Comparison of ENCODE assay signal across 10 cellular contexts in genomic region chr1:156709743-156710489, GRCh38. TPM values are rescaled to one million over a fixed set of nuclear protein-coding genes. Genes with fewer than 3 reads are reported as not detected.
DNase-seq lines count a peak whose midpoint lies in the region; ATAC-seq and TF ChIP-seq lines count a peak whose summit lies in the region.
"Had no signal": no experiment of that assay in that cellular context is flagged by ENCODE, and none has a peak within 500 bp of the region (broad histone marks: within the 10 kb centered on the region; RNA-seq: fewer than 3 reads in every experiment).

No MANE protein-coding gene starts in this region.

- CTCF ChIA-PET in MCF 10A (lab: Yijun Ruan, JAX): interaction anchor here (0.6 to 47.2 kb wide), 9 partner anchors 3 to 181 kb away, joined by 3 to 2415 read pairs (median 10); partner anchors contain the start of genes CRABP2, ISG20L2, METTL25B and NES

- H3K36me3 ChIP-seq in aorta (ENCODE audit: control insufficient read depth in 1 of 2, insufficient read depth in 2 of 2, low read length in 1 of 2): peaks cover 0 to 3% of the 10 kb centered on the region in 2 donors
- H3K36me3 ChIP-seq: BLaER1 treated with 17β-estradiol and CSF1 and Interleukin-3, amounts not matched to agents 10 nM and 100 nM had no signal

- peaks cover 17% of the 10 kb centered on the region for H3K4me1 Mint-ChIP-seq in activated naive CD8-positive, alpha-beta T cell treated with anti-CD3 and anti-CD28 coated beads, Interleukin-2, amount 10 ng/mL, durations not matched to agents 7 days and 5 days
- H3K4me1 Mint-ChIP-seq in activated naive CD8-positive, alpha-beta T cell treated with anti-CD3 and anti-CD28 coated beads, Interleukin-2, amount 50 U/mL, for 24 hours: peaks cover 19% of the 10 kb centered on the region
- peaks cover 37% of the 10 kb centered on the region for H3K4me1 Mint-ChIP-seq in MCF 10A (ENCODE audit: insufficient read depth, unreplicated experiment)
- peaks cover 11 to 30% (median 23%) of the 10 kb centered on the region in 4 donors for H3K4me1 Mint-ChIP-seq in naive thymus-derived CD8-positive, alpha-beta T cell

- no peak overlapping the region for H3K27ac ChIP-seq in aorta (ENCODE audit: low read depth in 1 of 2, low read length in 2 of 2)
- H3K27ac ChIP-seq: BLaER1 treated with 17β-estradiol and CSF1 and Interleukin-3, amounts not matched to agents 10 nM and 100 nM; HL-60 had no signal

- no TSS peak for BruUV-seq in MCF 10A (replicated peaks; lab: Mats Ljungman, UMichigan)

- H3K9me3 Mint-ChIP-seq in activated naive CD8-positive, alpha-beta T cell treated with anti-CD3 and anti-CD28 coated beads, Interleukin-2, amount 10 ng/mL, durations not matched to agents 7 days and 5 days: no peaks in the 10 kb centered on the region
- H3K9me3 Mint-ChIP-seq in activated naive CD8-positive, alpha-beta T cell treated with anti-CD3 and anti-CD28 coated beads, Interleukin-2, amount 50 U/mL, for 24 hours: no peaks in the 10 kb centered on the region
- no peaks in the 10 kb centered on the region for H3K9me3 Mint-ChIP-seq in MCF 10A (ENCODE audit: unreplicated experiment)
- no peaks in the 10 kb centered on the region for H3K9me3 Mint-ChIP-seq in naive thymus-derived CD8-positive, alpha-beta T cell

- H3K27me3 ChIP-seq in aorta (ENCODE audit: control insufficient read depth in 1 of 2, insufficient read depth in 2 of 2, low read length in 1 of 2): no peaks in the 10 kb centered on the region

- peaks cover 19% of the 10 kb centered on the region for H3K27me3 Mint-ChIP-seq in activated naive CD8-positive, alpha-beta T cell treated with anti-CD3 and anti-CD28 coated beads, Interleukin-2, amount 10 ng/mL, durations not matched to agents 7 days and 5 days
- H3K27me3 Mint-ChIP-seq in activated naive CD8-positive, alpha-beta T cell treated with anti-CD3 and anti-CD28 coated beads, Interleukin-2, amount 50 U/mL, for 24 hours: peaks cover 9% of the 10 kb centered on the region
- no peaks in the 10 kb centered on the region for H3K27me3 Mint-ChIP-seq in MCF 10A (ENCODE audit: insufficient read depth, unreplicated experiment)
- H3K27me3 Mint-ChIP-seq in naive thymus-derived CD8-positive, alpha-beta T cell: no peaks in the 10 kb centered on the region

- no peak for TF ChIP-seq POLR2A in lower leg skin (IDR thresholded peaks at IDR 0.05)

- no peaks in the 10 kb centered on the region for H3K9me3 ChIP-seq in aorta (ENCODE audit: control insufficient read depth, low read length)
- H3K9me3 ChIP-seq: BLaER1 treated with 17β-estradiol and CSF1 and Interleukin-3, amounts not matched to agents 10 nM and 100 nM had no signal

- ATAC-seq in activated naive CD8-positive, alpha-beta T cell treated with anti-CD3 and anti-CD28 coated beads, Interleukin-2, amount 10 ng/mL, durations not matched to agents 7 days and 5 days (ENCODE audit: low read depth): no peak
- no peak for ATAC-seq in activated naive CD8-positive, alpha-beta T cell treated with anti-CD3 and anti-CD28 coated beads, Interleukin-2, amount 50 U/mL, for 24 hours
- peak; percentile 78 for ATAC-seq in aorta (ENCODE audit: low FRiP score)
- ATAC-seq in HG02852 (IDR thresholded peaks at IDR 0.05; ENCODE audit: unreplicated experiment): no peak
- ATAC-seq in naive thymus-derived CD8-positive, alpha-beta T cell: no peak
- ATAC-seq in HG03565 (IDR thresholded peaks at IDR 0.05; ENCODE audit: unreplicated experiment): no peak

- H3K4me3 Mint-ChIP-seq in activated naive CD8-positive, alpha-beta T cell treated with anti-CD3 and anti-CD28 coated beads, Interleukin-2, amount 10 ng/mL, durations not matched to agents 7 days and 5 days: no peak overlapping the region
- no peak overlapping the region for H3K4me3 Mint-ChIP-seq in activated naive CD8-positive, alpha-beta T cell treated with anti-CD3 and anti-CD28 coated beads, Interleukin-2, amount 50 U/mL, for 24 hours
- H3K4me3 Mint-ChIP-seq in MCF 10A (ENCODE audit: unreplicated experiment): no peak overlapping the region
- H3K4me3 Mint-ChIP-seq in naive thymus-derived CD8-positive, alpha-beta T cell: no peak overlapping the region

- H3K36me3 Mint-ChIP-seq in activated naive CD8-positive, alpha-beta T cell treated with anti-CD3 and anti-CD28 coated beads, Interleukin-2, amount 10 ng/mL, durations not matched to agents 7 days and 5 days: peaks cover 2% of the 10 kb centered on the region
- H3K36me3 Mint-ChIP-seq in activated naive CD8-positive, alpha-beta T cell treated with anti-CD3 and anti-CD28 coated beads, Interleukin-2, amount 50 U/mL, for 24 hours (ENCODE audit: low read depth): no peaks in the 10 kb centered on the region
- no peaks in the 10 kb centered on the region for H3K36me3 Mint-ChIP-seq in MCF 10A (ENCODE audit: insufficient read depth, unreplicated experiment)
- no peaks in the 10 kb centered on the region for H3K36me3 Mint-ChIP-seq in naive thymus-derived CD8-positive, alpha-beta T cell

- 23 to 29% methylated on average over 11 of the region's 11 CpGs for WGBS in lower leg skin, 2 donors
- WGBS in aorta, 2 donors: 11 to 14% methylated on average over 9 to 11 of the region's 11 CpGs

- peak overlapping the region; percentile 4 for H3K27ac Mint-ChIP-seq in activated naive CD8-positive, alpha-beta T cell treated with anti-CD3 and anti-CD28 coated beads, Interleukin-2, amount 10 ng/mL, durations not matched to agents 7 days and 5 days
- no peak overlapping the region for H3K27ac Mint-ChIP-seq in activated naive CD8-positive, alpha-beta T cell treated with anti-CD3 and anti-CD28 coated beads, Interleukin-2, amount 50 U/mL, for 24 hours
- H3K27ac Mint-ChIP-seq in MCF 10A (ENCODE audit: low read depth, unreplicated experiment): peak overlapping the region; percentile 6
- peak overlapping the region in 3 of 10 donors; percentile 28 to 80 (median 48) for H3K27ac Mint-ChIP-seq in naive thymus-derived CD8-positive, alpha-beta T cell

- no peak overlapping the region for H3K4me3 ChIP-seq in lower leg skin (ENCODE audit: low read depth, poor library complexity, severe bottlenecking)
- H3K4me3 ChIP-seq in aorta (ENCODE audit: low read length in 2 of 2): no peak overlapping the region
- H3K4me3 ChIP-seq: BLaER1 treated with 17β-estradiol and CSF1 and Interleukin-3, amounts not matched to agents 10 nM and 100 nM had no signal

- H3K4me1 ChIP-seq in aorta (ENCODE audit: control insufficient read depth in 1 of 2, insufficient read depth in 2 of 2, low read length in 2 of 2): no peaks in the 10 kb centered on the region

- TF ChIP-seq CTCF in MCF 10A (IDR thresholded peaks at IDR 0.05; ENCODE audit: unreplicated experiment): no peak
- TF ChIP-seq CTCF in lower leg skin (IDR thresholded peaks at IDR 0.05): no peak

- POLR2A ChIA-PET in activated naive CD8-positive, alpha-beta T cell treated with anti-CD3 and anti-CD28 coated beads, Interleukin-2, amount 10 ng/mL, durations not matched to agents 7 days and 5 days (lab: Charles Lee): no interaction called here
- POLR2A ChIA-PET in MCF 10A (lab: Yijun Ruan, JAX): interaction anchor here (0.7 to 9.9 kb wide), 9 partner anchors 11 to 187 kb away, joined by 3 to 71 read pairs (median 4); partner anchors contain the start of genes ISG20L2, METTL25B, MRPL24 and PRCC
- POLR2A ChIA-PET in naive thymus-derived CD8-positive, alpha-beta T cell (lab: Charles Lee): no interaction called here

- intact Hi-C loops in MCF 10A (cut with micrococcal nuclease) (loop anchor here (1.0 kb wide), 1 partner anchor 16 kb away; no protein-coding TSS in a partner anchor), lower leg skin (cut with DNase I; ENCODE audit: low total_unique reads) (no loop called here), aorta (cut with DNase I) (loop anchor here in 1 of 2 donors (2.0 kb wide), 1 partner anchor 17 kb away; no protein-coding TSS in a partner anchor)

- DNase-seq in activated naive CD8-positive, alpha-beta T cell treated with anti-CD3 and anti-CD28 coated beads, Interleukin-2, amount 10 ng/mL, durations not matched to agents 7 days and 5 days: no peak
- no peak for DNase-seq in activated naive CD8-positive, alpha-beta T cell treated with anti-CD3 and anti-CD28 coated beads, Interleukin-2, amount 50 U/mL, for 24 hours
- DNase-seq in MCF 10A (ENCODE audit: unreplicated experiment) (peak; percentile 98), lower leg skin (ENCODE audit: low spot score in 2 of 2) (peak; percentile 67 to 92), aorta (peak; percentile 85 to 92)
- no peak for DNase-seq in naive thymus-derived CD8-positive, alpha-beta T cell

RNA-seq across cellular contexts. Expression of gene CRABP2, which starts 4.5 kb away (rescaled TPM):
- under 1 TPM; 0.68 to 0.80 TPM for total RNA-seq in activated naive CD8-positive, alpha-beta T cell treated with anti-CD3 and anti-CD28 coated beads, Interleukin-2, amount 10 ng/mL, durations not matched to agents 7 days and 5 days
- total RNA-seq in MCF 10A (2022) (0.98 and 1.9 TPM in 2 replicates), lower leg skin (100 to 1,000 TPM in 1 of 4 donors, 10 to 100 TPM in 3; 67.9 to 103 (median 96.1) TPM), aorta (10 to 100 TPM in 1 of 2 donors, 1 to 10 TPM in 1; 3.8 to 34.4 TPM)
- polyA plus RNA-seq in aorta: 1 to 10 TPM; 6.5 to 7.8 TPM
- total RNA-seq in naive thymus-derived CD8-positive, alpha-beta T cell: 1 to 10 TPM in 1 of 2 experiments, under 1 TPM in 1; 0.44 to 2.9 TPM
- polyA plus RNA-seq in naive thymus-derived CD8-positive, alpha-beta T cell: not detected

RNA-seq across cellular contexts. Expression of gene METTL25B, which starts 18.4 kb away (rescaled TPM):
- total RNA-seq in activated naive CD8-positive, alpha-beta T cell treated with anti-CD3 and anti-CD28 coated beads, Interleukin-2, amount 10 ng/mL, durations not matched to agents 7 days and 5 days: 10 to 100 TPM; 34.6 to 35.1 TPM
- 46.0 and 68.9 TPM in 2 replicates for total RNA-seq in MCF 10A (2022)
- total RNA-seq in lower leg skin: 10 to 100 TPM; 20.3 to 39.0 (median 28.2) TPM
- total RNA-seq in aorta: 10 to 100 TPM; 20.7 to 33.6 TPM
- polyA plus RNA-seq in aorta: 10 to 100 TPM; 24.2 to 46.2 TPM
- 10 to 100 TPM; 33.6 to 39.3 TPM for total RNA-seq in naive thymus-derived CD8-positive, alpha-beta T cell
- polyA plus RNA-seq in naive thymus-derived CD8-positive, alpha-beta T cell: 1 to 10 TPM; 2.3 to 6.7 (median 5.6) TPM

RNA-seq across cellular contexts. Expression of gene ISG20L2, which starts 18.6 kb away (rescaled TPM):
- total RNA-seq in activated naive CD8-positive, alpha-beta T cell treated with anti-CD3 and anti-CD28 coated beads, Interleukin-2, amount 10 ng/mL, durations not matched to agents 7 days and 5 days: 10 to 100 TPM; 44.1 to 47.1 TPM
- total RNA-seq in MCF 10A (2022) (49.9 and 57.5 TPM in 2 replicates), lower leg skin (10 to 100 TPM; 13.4 to 21.4 (median 16.7) TPM), aorta (10 to 100 TPM; 20.6 to 26.9 TPM)
- 10 to 100 TPM; 11.7 to 20.2 TPM for polyA plus RNA-seq in aorta
- total RNA-seq in naive thymus-derived CD8-positive, alpha-beta T cell: 10 to 100 TPM; 45.0 to 50.3 TPM
- 10 to 100 TPM; 20.0 to 23.4 (median 20.7) TPM for polyA plus RNA-seq in naive thymus-derived CD8-positive, alpha-beta T cell

RNA-seq across cellular contexts. Expression of gene MRPL24, which starts 31.0 kb away (rescaled TPM):
- total RNA-seq in activated naive CD8-positive, alpha-beta T cell treated with anti-CD3 and anti-CD28 coated beads, Interleukin-2, amount 10 ng/mL, durations not matched to agents 7 days and 5 days: 10 to 100 TPM; 45.0 to 51.1 TPM
- total RNA-seq in MCF 10A (2022) (233 and 261 TPM in 2 replicates), lower leg skin (10 to 100 TPM; 34.0 to 44.9 (median 41.5) TPM), aorta (10 to 100 TPM; 44.0 to 46.1 TPM)
- polyA plus RNA-seq in aorta: 10 to 100 TPM; 68.5 to 73.1 TPM
- total RNA-seq in naive thymus-derived CD8-positive, alpha-beta T cell: 10 to 100 TPM; 49.7 to 56.9 TPM
- polyA plus RNA-seq in naive thymus-derived CD8-positive, alpha-beta T cell: 100 to 1,000 TPM in 2 of 3 donors, 10 to 100 TPM in 1; 98.6 to 109 (median 103) TPM

RNA-seq across cellular contexts. Expression of gene NES, which starts 32.7 kb away (rescaled TPM):
- total RNA-seq in activated naive CD8-positive, alpha-beta T cell treated with anti-CD3 and anti-CD28 coated beads, Interleukin-2, amount 10 ng/mL, durations not matched to agents 7 days and 5 days: not detected
- not detected in 2 replicates for total RNA-seq in MCF 10A (2022)
- total RNA-seq in lower leg skin: 1 to 10 TPM; 2.4 to 8.9 (median 5.0) TPM
- 10 to 100 TPM; 47.9 to 57.2 TPM for total RNA-seq in aorta
- polyA plus RNA-seq in aorta: 1 to 10 TPM; 5.5 to 8.0 TPM
- total RNA-seq in naive thymus-derived CD8-positive, alpha-beta T cell: not detected
- not detected for polyA plus RNA-seq in naive thymus-derived CD8-positive, alpha-beta T cell

Comparison
In these comparisons a context has a peak if more than half of its experiments do, and no peak if none do; other contexts are left out.
1. DNase-seq: peak in MCF 10A (single experiment), lower leg skin (2 of 2) and aorta (2 of 2); none in activated naive CD8-positive, alpha-beta T cell treated with anti-CD3 and anti-CD28 coated beads, Interleukin-2, amount 10 ng/mL, durations not matched to agents 7 days and 5 days (single experiment), activated naive CD8-positive, alpha-beta T cell treated with anti-CD3 and anti-CD28 coated beads, Interleukin-2, amount 50 U/mL, for 24 hours (single experiment) and naive thymus-derived CD8-positive, alpha-beta T cell (0 of 10).